In genomic region chr7:15284406-15284805, GRCh38 we compare ENCODE assay signal across 20 cellular contexts.
"Had no signal": no experiment of that assay in that cellular context is flagged by ENCODE, and none has a peak within 500 bp of the region (broad histone marks: within the 10 kb centered on the region; RNA-seq: fewer than 3 reads in every experiment).

No MANE protein-coding gene starts in this region.

- H3K9me3 ChIP-seq: colonic mucosa, lower lobe of right lung had no signal

- H3K4me3 ChIP-seq: colonic mucosa, esophagus squamous epithelium, gastroesophageal sphincter, heart left ventricle, hepatocyte, left lung, lower lobe of right lung, mucosa of descending colon had no signal

- H3K36me3 ChIP-seq: colonic mucosa, esophagus squamous epithelium, gastroesophageal sphincter, heart left ventricle, left lung, lower lobe of right lung had no signal

- H3K4me1 ChIP-seq: colonic mucosa, esophagus squamous epithelium, foreskin keratinocyte, left lung, lower lobe of right lung had no signal

- H3K27ac ChIP-seq: colonic mucosa, epithelial cell of prostate, esophagus squamous epithelium, foreskin keratinocyte, gastroesophageal sphincter, heart left ventricle, hepatocyte, left lung, lower lobe of right lung had no signal

- DNase-seq: colonic mucosa; cortex of kidney; effector CD8-positive, alpha-beta T cell; effector memory CD8-positive, alpha-beta T cell; endodermal cell; erythroblast; esophagus squamous epithelium; foreskin keratinocyte; heart left ventricle; hypothalamus; left cardiac atrium; left lung; left ventricle myocardium superior; lower lobe of right lung; mesenchymal stem cell; mucosa of descending colon; naive B cell had no signal

- H3K27me3 ChIP-seq: colonic mucosa, esophagus squamous epithelium, foreskin keratinocyte, gastroesophageal sphincter, heart left ventricle, hepatocyte, left lung had no signal

- H2AFZ ChIP-seq: hepatocyte had no signal

- H3K79me2 ChIP-seq: hepatocyte had no signal

- H3K4me2 ChIP-seq: hepatocyte had no signal
